ENCODE assay signal across 1 cellular context in the genomic region with DNA sequence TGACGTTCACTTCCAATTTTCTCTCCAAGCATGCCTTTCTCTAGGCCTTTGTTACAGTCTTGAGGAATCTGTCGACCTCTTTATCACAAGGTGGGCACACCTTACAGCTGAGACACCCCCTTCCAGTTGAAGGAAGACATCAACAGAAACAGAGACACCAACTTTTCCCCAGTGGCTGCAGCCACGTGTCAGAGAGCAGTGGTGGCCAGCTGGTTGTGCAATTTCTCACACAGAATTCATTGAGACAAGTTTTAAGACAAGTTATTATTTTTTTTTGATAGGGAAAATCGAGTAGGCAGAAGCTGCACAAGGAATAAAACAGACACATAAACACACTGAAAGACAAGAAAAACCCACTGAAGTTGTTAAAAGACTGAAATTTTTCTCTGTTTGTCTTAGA.
TF ChIP-seq lines count a peak whose summit lies in the region.

No MANE protein-coding gene starts in this region.

TF ChIP-seq in H1, 55 proteins besides CTCF, POLR2A, EP300 and RAD21 (continued from another document):
- TF ChIP-seq CTBP2 (IDR thresholded peaks at IDR 0.05; ENCODE audit: borderline replicate concordance, insufficient read depth, insufficient read length, low read length): no peak
- TF ChIP-seq TEAD4 (IDR thresholded peaks at IDR 0.05; ENCODE audit: low read depth, low read length): no peak
- TF ChIP-seq NANOG (IDR thresholded peaks at IDR 0.05; ENCODE audit: insufficient read depth, low read depth, low read length, poor library complexity, severe bottlenecking): no peak
- TF ChIP-seq NRF1 (IDR thresholded peaks at IDR 0.05; ENCODE audit: low read depth, low read length): no peak
- no peak for TF ChIP-seq CREB1 (IDR thresholded peaks at IDR 0.05)
- no peak for TF ChIP-seq CHD7 (IDR thresholded peaks at IDR 0.05; ENCODE audit: insufficient replicate concordance, low read length)
- TF ChIP-seq GTF2F1 (IDR thresholded peaks at IDR 0.05; ENCODE audit: borderline replicate concordance, low read depth, low read length): no peak
- TF ChIP-seq SAP30 (IDR thresholded peaks at IDR 0.05; ENCODE audit: insufficient read depth, insufficient replicate concordance, low read length): no peak
- no peak for TF ChIP-seq CHD2 (IDR thresholded peaks at IDR 0.05; ENCODE audit: low read length)
- TF ChIP-seq SP1 (IDR thresholded peaks at IDR 0.05; ENCODE audit: low read depth, low read length): no peak
- no peak for TF ChIP-seq ATF3 (IDR thresholded peaks at IDR 0.05; ENCODE audit: insufficient read depth, low read depth, low read length)
- TF ChIP-seq GABPA (IDR thresholded peaks at IDR 0.05; ENCODE audit: borderline replicate concordance, insufficient read depth, low read length): no peak
- TF ChIP-seq RBBP5 (IDR thresholded peaks at IDR 0.05; ENCODE audit: borderline replicate concordance, low read depth, low read length): no peak
- TF ChIP-seq TCF12 (IDR thresholded peaks at IDR 0.05; ENCODE audit: low read depth, low read length): no peak
- TF ChIP-seq, protein P1, sequence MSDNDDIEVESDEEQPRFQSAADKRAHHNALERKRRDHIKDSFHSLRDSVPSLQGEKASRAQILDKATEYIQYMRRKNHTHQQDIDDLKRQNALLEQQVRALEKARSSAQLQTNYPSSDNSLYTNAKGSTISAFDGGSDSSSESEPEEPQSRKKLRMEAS (IDR thresholded peaks at IDR 0.05): no peak
- TF ChIP-seq EZH2 (IDR thresholded peaks at IDR 0.05; ENCODE audit: low read depth, low read length, severe bottlenecking): no peak
- no peak for TF ChIP-seq ATF2 (IDR thresholded peaks at IDR 0.05; ENCODE audit: low read length)
